1 cellular context compared by ENCODE assay signal in the genomic region with DNA sequence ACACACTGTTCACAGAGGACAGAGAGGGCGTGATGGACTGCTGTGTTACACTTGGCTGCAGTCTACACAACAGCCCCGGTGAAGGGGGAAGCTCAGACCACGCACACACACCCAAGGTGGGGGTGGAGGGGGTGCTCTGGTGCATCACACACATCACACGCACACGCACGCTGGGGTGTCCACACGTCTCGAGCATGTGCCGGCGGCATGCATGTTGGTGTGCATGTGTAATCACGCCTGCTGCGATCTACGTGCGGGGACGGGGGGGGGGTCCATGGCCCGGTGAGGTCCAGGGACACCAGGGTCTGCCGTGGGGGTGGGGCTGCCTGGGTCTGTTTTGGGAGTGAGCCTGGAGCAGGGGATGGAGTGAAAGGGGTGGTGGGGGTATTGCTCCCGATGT.
TF ChIP-seq lines count a peak whose summit lies in the region.

No MANE protein-coding gene starts in this region.

TF ChIP-seq in GM12878, 131 proteins besides CTCF, POLR2A, EP300 and RAD21:
- TF ChIP-seq PML (IDR thresholded peaks at IDR 0.05; ENCODE audit: low read length) = no peak
- TF ChIP-seq NFIC (IDR thresholded peaks at IDR 0.05; ENCODE audit: low read depth, low read length) = no peak
- TF ChIP-seq, protein P1, sequence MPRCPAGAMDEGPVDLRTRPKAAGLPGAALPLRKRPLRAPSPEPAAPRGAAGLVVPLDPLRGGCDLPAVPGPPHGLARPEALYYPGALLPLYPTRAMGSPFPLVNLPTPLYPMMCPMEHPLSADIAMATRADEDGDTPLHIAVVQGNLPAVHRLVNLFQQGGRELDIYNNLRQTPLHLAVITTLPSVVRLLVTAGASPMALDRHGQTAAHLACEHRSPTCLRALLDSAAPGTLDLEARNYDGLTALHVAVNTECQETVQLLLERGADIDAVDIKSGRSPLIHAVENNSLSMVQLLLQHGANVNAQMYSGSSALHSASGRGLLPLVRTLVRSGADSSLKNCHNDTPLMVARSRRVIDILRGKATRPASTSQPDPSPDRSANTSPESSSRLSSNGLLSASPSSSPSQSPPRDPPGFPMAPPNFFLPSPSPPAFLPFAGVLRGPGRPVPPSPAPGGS (IDR thresholded peaks at IDR 0.05; ENCODE audit: borderline replicate concordance, insufficient read depth, low read depth, low read length, poor library complexity, severe bottlenecking) = peak; percentile 84
- TF ChIP-seq PBX3 (IDR thresholded peaks at IDR 0.05; ENCODE audit: insufficient replicate concordance, low read depth, low read length) = peak; percentile 24
- TF ChIP-seq TCF3 (IDR thresholded peaks at IDR 0.05; ENCODE audit: borderline replicate concordance, insufficient read depth, low read depth, low read length) = peak; percentile 75; the same call in 1 of the 2 replicates
